ENCODE assay signal across 24 cellular contexts in the genomic region with DNA sequence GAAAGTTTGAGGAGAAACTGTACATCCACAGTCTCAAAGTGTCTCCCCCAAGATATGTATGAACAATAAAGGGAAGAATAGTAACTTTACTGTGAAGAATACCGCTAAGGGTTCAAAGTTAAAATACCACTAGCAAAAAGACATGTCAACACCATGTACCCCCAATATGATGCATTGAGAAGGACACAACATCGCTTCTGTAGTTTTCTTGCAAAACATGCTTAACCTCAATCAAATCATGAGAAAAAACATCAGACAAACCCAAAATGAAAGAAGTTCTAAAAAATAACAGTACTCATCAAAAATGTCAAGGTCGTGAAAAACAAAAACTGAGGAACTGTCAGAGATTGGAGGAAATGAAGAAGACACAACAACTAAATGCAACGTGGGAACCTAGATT. TPM values are rescaled to one million over a fixed set of nuclear protein-coding genes. Genes with fewer than 3 reads are reported as not detected.
DNase-seq lines count a peak whose midpoint lies in the region; ATAC-seq and TF ChIP-seq lines count a peak whose summit lies in the region.
"Had no signal": no experiment of that assay in that cellular context is flagged by ENCODE, and none has a peak within 500 bp of the region (broad histone marks: within the 10 kb centered on the region; RNA-seq: fewer than 3 reads in every experiment).

No MANE protein-coding gene starts in this region.

- no peaks in the 10 kb centered on the region for H3K9me2 ChIP-seq in Karpas-422 (replicated peaks; ENCODE audit: insufficient read depth, low read length)

- no peak overlapping the region for H3K9ac ChIP-seq in Karpas-422 (ENCODE audit: low read length)

- peak overlapping the region; percentile 48 for H3K4me3 Mint-ChIP-seq in natural killer cell
- no peak overlapping the region for H3K4me3 Mint-ChIP-seq in natural killer cell treated with Interleukin-12 subunit alpha and Interleukin-12 subunit beta and Interleukin-15 and Interleukin-18, amount 100 ng/mL, for 72 hours
- H3K4me3 Mint-ChIP-seq in activated naive CD8-positive, alpha-beta T cell treated with anti-CD3 and anti-CD28 coated beads, Interleukin-2, amount 10 ng/mL, durations not matched to agents 7 days and 5 days: peak overlapping the region; percentile 37
- H3K4me3 Mint-ChIP-seq in stimulated activated naive B cell treated with anti-CD40 and anti-IgM and Interleukin-4, amounts not matched to agents 10 μg/mL and 1 μg/mL and 100 μg/mL, for 72 hours: peak overlapping the region; percentile 22 to 37

- peak overlapping the region; percentile 75 for H3K4me2 ChIP-seq in Karpas-422 (ENCODE audit: low read depth, low read length, poor library complexity, severe bottlenecking)

- TF ChIP-seq CTCF in natural killer cell (IDR thresholded peaks at IDR 0.05): no peak

- H3K4me3 ChIP-seq in Karpas-422 (ENCODE audit: low read length): no peak overlapping the region
- H3K4me3 ChIP-seq: adrenal gland, breast epithelium, gastroesophageal sphincter, lower lobe of right lung, mucosa of descending colon, skin epidermis had no signal

- DNase-seq in natural killer cell: no peak
- no peak for DNase-seq in natural killer cell treated with Interleukin-12 subunit alpha and Interleukin-12 subunit beta and Interleukin-15 and Interleukin-18, amount 100 ng/mL, for 72 hours (ENCODE audit: low spot score)
- DNase-seq in Karpas-422: no peak
- no peak for DNase-seq in activated naive CD8-positive, alpha-beta T cell treated with anti-CD3 and anti-CD28 coated beads, Interleukin-2, amount 10 ng/mL, durations not matched to agents 7 days and 5 days
- no peak for DNase-seq in stimulated activated naive B cell treated with anti-CD40 and anti-IgM and Interleukin-4, amounts not matched to agents 10 μg/mL and 1 μg/mL and 100 μg/mL, for 72 hours
- no peak for DNase-seq in stimulated activated CD4-positive, alpha-beta T cell treated with anti-CD3 and anti-CD28 coated beads, Interleukin-4, amount 100 ng/mL, for 24 hours
- no peak for DNase-seq in substantia nigra (lab: John Stamatoyannopoulos, UW)
- no peak for DNase-seq in NK-92 (lab: John Stamatoyannopoulos, UW; ENCODE audit: unreplicated experiment)
- DNase-seq: activated CD4-positive, alpha-beta T cell treated with anti-CD3 and anti-CD28 coated beads, Interleukin-2, amount 50 U/mL, for 1 hour; adrenal gland; Caco-2; DMS79 treated with DMSO at 0.1 percent for 48 hours; effector memory CD8-positive, alpha-beta T cell; kidney; lower lobe of right lung; mucosa of descending colon; NCI-H1048; NCI-H187 treated with DMSO at 0.1 percent for 48 hours; NCI-H345; NCI-H774; trophoblast cell had no signal

- peaks cover 57% of the 10 kb centered on the region for H3K4me1 ChIP-seq in Karpas-422 (ENCODE audit: low read length)

- no peaks in the 10 kb centered on the region for H3K27me3 Mint-ChIP-seq in natural killer cell (ENCODE audit: low read depth in 2 of 2)
- H3K27me3 Mint-ChIP-seq in natural killer cell treated with Interleukin-12 subunit alpha and Interleukin-12 subunit beta and Interleukin-15 and Interleukin-18, amount 100 ng/mL, for 72 hours: no peaks in the 10 kb centered on the region
- H3K27me3 Mint-ChIP-seq in activated naive CD8-positive, alpha-beta T cell treated with anti-CD3 and anti-CD28 coated beads, Interleukin-2, amount 10 ng/mL, durations not matched to agents 7 days and 5 days: no peaks in the 10 kb centered on the region
- no peaks in the 10 kb centered on the region for H3K27me3 Mint-ChIP-seq in stimulated activated naive B cell treated with anti-CD40 and anti-IgM and Interleukin-4, amounts not matched to agents 10 μg/mL and 1 μg/mL and 100 μg/mL, for 72 hours
- H3K27me3 Mint-ChIP-seq: effector memory CD8-positive, alpha-beta T cell had no signal

- H3K36me3 Mint-ChIP-seq in natural killer cell: no peaks in the 10 kb centered on the region
- H3K36me3 Mint-ChIP-seq in natural killer cell treated with Interleukin-12 subunit alpha and Interleukin-12 subunit beta and Interleukin-15 and Interleukin-18, amount 100 ng/mL, for 72 hours: no peaks in the 10 kb centered on the region
- peaks cover 6% of the 10 kb centered on the region for H3K36me3 Mint-ChIP-seq in activated naive CD8-positive, alpha-beta T cell treated with anti-CD3 and anti-CD28 coated beads, Interleukin-2, amount 10 ng/mL, durations not matched to agents 7 days and 5 days
- peaks cover 28 to 30% of the 10 kb centered on the region in 2 donors for H3K36me3 Mint-ChIP-seq in stimulated activated naive B cell treated with anti-CD40 and anti-IgM and Interleukin-4, amounts not matched to agents 10 μg/mL and 1 μg/mL and 100 μg/mL, for 72 hours

- H3K27ac ChIP-seq in Karpas-422 (ENCODE audit: low read length): peak overlapping the region; percentile 79
- H3K27ac ChIP-seq in substantia nigra (ENCODE audit: low read depth, low read length, poor library complexity, severe bottlenecking): no peak overlapping the region
- H3K27ac ChIP-seq: breast epithelium, gastroesophageal sphincter, lower lobe of right lung had no signal

- H3K36me3 ChIP-seq in Karpas-422 (ENCODE audit: insufficient read depth, low read length): no peaks in the 10 kb centered on the region
- H3K36me3 ChIP-seq: adrenal gland, breast epithelium, gastroesophageal sphincter, lower lobe of right lung had no signal

- H3K4me1 Mint-ChIP-seq in natural killer cell: peaks cover 75 to 80% of the 10 kb centered on the region in 2 donors
- H3K4me1 Mint-ChIP-seq in natural killer cell treated with Interleukin-12 subunit alpha and Interleukin-12 subunit beta and Interleukin-15 and Interleukin-18, amount 100 ng/mL, for 72 hours (ENCODE audit: low read depth in 2 of 2): peaks cover 52 to 55% of the 10 kb centered on the region in 2 donors
- H3K4me1 Mint-ChIP-seq in activated naive CD8-positive, alpha-beta T cell treated with anti-CD3 and anti-CD28 coated beads, Interleukin-2, amount 10 ng/mL, durations not matched to agents 7 days and 5 days: peaks cover 43% of the 10 kb centered on the region
- peaks cover 38 to 74% of the 10 kb centered on the region in 2 donors for H3K4me1 Mint-ChIP-seq in stimulated activated naive B cell treated with anti-CD40 and anti-IgM and Interleukin-4, amounts not matched to agents 10 μg/mL and 1 μg/mL and 100 μg/mL, for 72 hours

- no peak for ATAC-seq in natural killer cell
- no peak for ATAC-seq in natural killer cell treated with Interleukin-12 subunit alpha and Interleukin-12 subunit beta and Interleukin-15 and Interleukin-18, amount 100 ng/mL, for 72 hours
- no peak for ATAC-seq in activated naive CD8-positive, alpha-beta T cell treated with anti-CD3 and anti-CD28 coated beads, Interleukin-2, amount 10 ng/mL, durations not matched to agents 7 days and 5 days (ENCODE audit: low read depth)
- ATAC-seq in stimulated activated naive B cell treated with anti-CD40 and anti-IgM and Interleukin-4, amounts not matched to agents 10 μg/mL and 1 μg/mL and 100 μg/mL, for 72 hours (replicated peaks): no peak
- ATAC-seq: effector memory CD8-positive, alpha-beta T cell; gastroesophageal sphincter; lower lobe of right lung; mucosa of descending colon had no signal

- no peaks in the 10 kb centered on the region for H3K9me3 ChIP-seq in Karpas-422 (ENCODE audit: low read length)
- H3K9me3 ChIP-seq: adrenal gland, breast epithelium, Caco-2, gastroesophageal sphincter, lower lobe of right lung, mucosa of descending colon had no signal

- POLR2A ChIA-PET in activated naive CD8-positive, alpha-beta T cell treated with anti-CD3 and anti-CD28 coated beads, Interleukin-2, amount 10 ng/mL, durations not matched to agents 7 days and 5 days (lab: Charles Lee): interaction anchor here (0.7 kb wide), 1 partner anchor 364 kb away, joined by 3 read pairs; no protein-coding TSS in a partner anchor

- H4K20me1 ChIP-seq in Karpas-422 (ENCODE audit: insufficient read depth, low read depth, low read length): no peaks in the 10 kb centered on the region; the same call in 1 of the 2 replicates

- H3K79me2 ChIP-seq in Karpas-422 (ENCODE audit: low read length): peaks cover 83% of the 10 kb centered on the region

- intact Hi-C loops in natural killer cell (cut with micrococcal nuclease): no loop called here

- peak overlapping the region; percentile 34 to 65 for H3K27ac Mint-ChIP-seq in natural killer cell
- H3K27ac Mint-ChIP-seq in natural killer cell treated with Interleukin-12 subunit alpha and Interleukin-12 subunit beta and Interleukin-15 and Interleukin-18, amount 100 ng/mL, for 72 hours: peak overlapping the region in 1 of 2 donors; percentile 59
- H3K27ac Mint-ChIP-seq in activated naive CD8-positive, alpha-beta T cell treated with anti-CD3 and anti-CD28 coated beads, Interleukin-2, amount 10 ng/mL, durations not matched to agents 7 days and 5 days: no peak overlapping the region
- H3K27ac Mint-ChIP-seq in stimulated activated naive B cell treated with anti-CD40 and anti-IgM and Interleukin-4, amounts not matched to agents 10 μg/mL and 1 μg/mL and 100 μg/mL, for 72 hours: no peak overlapping the region
- H3K27ac Mint-ChIP-seq: effector memory CD8-positive, alpha-beta T cell had no signal

- no peak overlapping the region for H2AFZ ChIP-seq in Karpas-422 (ENCODE audit: low read length)

- H3K9me3 Mint-ChIP-seq in natural killer cell: no peaks in the 10 kb centered on the region
- no peaks in the 10 kb centered on the region for H3K9me3 Mint-ChIP-seq in natural killer cell treated with Interleukin-12 subunit alpha and Interleukin-12 subunit beta and Interleukin-15 and Interleukin-18, amount 100 ng/mL, for 72 hours
- no peaks in the 10 kb centered on the region for H3K9me3 Mint-ChIP-seq in activated naive CD8-positive, alpha-beta T cell treated with anti-CD3 and anti-CD28 coated beads, Interleukin-2, amount 10 ng/mL, durations not matched to agents 7 days and 5 days
- no peaks in the 10 kb centered on the region for H3K9me3 Mint-ChIP-seq in stimulated activated naive B cell treated with anti-CD40 and anti-IgM and Interleukin-4, amounts not matched to agents 10 μg/mL and 1 μg/mL and 100 μg/mL, for 72 hours
- H3K9me3 Mint-ChIP-seq: effector memory CD8-positive, alpha-beta T cell had no signal

- no peaks in the 10 kb centered on the region for H3K27me3 ChIP-seq in Karpas-422 (ENCODE audit: low read length)
- H3K27me3 ChIP-seq: adrenal gland, breast epithelium, gastroesophageal sphincter had no signal

RNA-seq across cellular contexts. Expression of a gene that starts 3.6 kb away (rescaled TPM):
- total RNA-seq in natural killer cell: 100 to 1,000 TPM; 219 to 259 (median 258) TPM
- 100 to 1,000 TPM in 1 of 2 donors, 10 to 100 TPM in 1; 97.9 to 142 TPM for total RNA-seq in natural killer cell treated with Interleukin-12 subunit alpha and Interleukin-12 subunit beta and Interleukin-15 and Interleukin-18, amount 100 ng/mL, for 72 hours
- total RNA-seq in Karpas-422 (2014; rRNA removed; shearing (Covaris generic); ENCODE audit: low replicate concordance): 134 and 151 TPM in 2 replicates
- 100 to 1,000 TPM; 113 to 122 TPM for total RNA-seq in activated naive CD8-positive, alpha-beta T cell treated with anti-CD3 and anti-CD28 coated beads, Interleukin-2, amount 10 ng/mL, durations not matched to agents 7 days and 5 days

Comparison
In these comparisons a context has a peak if more than half of its experiments do, and no peak if none do; other contexts are left out.
1. H3K27ac Mint-ChIP-seq: peak in natural killer cell (2 of 2); none in activated naive CD8-positive, alpha-beta T cell treated with anti-CD3 and anti-CD28 coated beads, Interleukin-2, amount 10 ng/mL, durations not matched to agents 7 days and 5 days (single experiment) and stimulated activated naive B cell treated with anti-CD40 and anti-IgM and Interleukin-4, amounts not matched to agents 10 μg/mL and 1 μg/mL and 100 μg/mL, for 72 hours (single experiment).